In the genomic region with DNA sequence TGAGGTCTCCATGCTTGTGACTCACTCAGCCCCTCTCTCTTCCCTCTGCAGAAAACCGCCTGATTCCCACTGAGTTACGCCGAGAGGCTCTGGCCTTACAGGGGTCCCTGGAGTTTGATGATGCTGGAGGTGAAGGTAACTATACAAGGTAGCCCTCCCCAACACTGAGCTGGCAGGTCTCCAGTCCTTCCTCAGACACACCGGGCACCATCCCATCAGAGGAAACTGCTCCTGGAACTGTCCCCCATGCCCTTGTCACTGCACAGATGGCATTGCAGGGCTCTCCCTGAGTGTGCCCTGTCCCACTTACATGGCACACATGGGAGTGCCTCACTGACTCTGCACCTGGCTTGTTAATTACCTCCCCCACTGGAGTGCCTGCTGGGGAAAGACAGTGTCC, we compare ENCODE assay signal across 1 cellular context.
TF ChIP-seq lines count a peak whose summit lies in the region.

No MANE protein-coding gene starts in this region.

TF ChIP-seq in HepG2, 621 proteins besides CTCF, POLR2A, EP300 and RAD21:
- TF ChIP-seq, protein P1, sequence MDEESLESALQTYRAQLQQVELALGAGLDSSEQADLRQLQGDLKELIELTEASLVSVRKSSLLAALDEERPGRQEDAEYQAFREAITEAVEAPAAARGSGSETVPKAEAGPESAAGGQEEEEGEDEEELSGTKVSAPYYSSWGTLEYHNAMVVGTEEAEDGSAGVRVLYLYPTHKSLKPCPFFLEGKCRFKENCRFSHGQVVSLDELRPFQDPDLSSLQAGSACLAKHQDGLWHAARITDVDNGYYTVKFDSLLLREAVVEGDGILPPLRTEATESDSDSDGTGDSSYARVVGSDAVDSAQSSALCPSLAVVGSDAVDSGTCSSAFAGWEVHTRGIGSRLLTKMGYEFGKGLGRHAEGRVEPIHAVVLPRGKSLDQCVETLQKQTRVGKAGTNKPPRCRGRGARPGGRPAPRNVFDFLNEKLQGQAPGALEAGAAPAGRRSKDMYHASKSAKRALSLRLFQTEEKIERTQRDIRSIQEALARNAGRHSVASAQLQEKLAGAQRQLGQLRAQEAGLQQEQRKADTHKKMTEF (CRISPR knock-in tag; IDR thresholded peaks at IDR 0.05) = no peak
- no peak for TF ChIP-seq KMT2A (CRISPR knock-in tag; IDR thresholded peaks at IDR 0.05)
- no peak for TF ChIP-seq ZNF317 (CRISPR knock-in tag; IDR thresholded peaks at IDR 0.05)
- TF ChIP-seq, protein P2, sequence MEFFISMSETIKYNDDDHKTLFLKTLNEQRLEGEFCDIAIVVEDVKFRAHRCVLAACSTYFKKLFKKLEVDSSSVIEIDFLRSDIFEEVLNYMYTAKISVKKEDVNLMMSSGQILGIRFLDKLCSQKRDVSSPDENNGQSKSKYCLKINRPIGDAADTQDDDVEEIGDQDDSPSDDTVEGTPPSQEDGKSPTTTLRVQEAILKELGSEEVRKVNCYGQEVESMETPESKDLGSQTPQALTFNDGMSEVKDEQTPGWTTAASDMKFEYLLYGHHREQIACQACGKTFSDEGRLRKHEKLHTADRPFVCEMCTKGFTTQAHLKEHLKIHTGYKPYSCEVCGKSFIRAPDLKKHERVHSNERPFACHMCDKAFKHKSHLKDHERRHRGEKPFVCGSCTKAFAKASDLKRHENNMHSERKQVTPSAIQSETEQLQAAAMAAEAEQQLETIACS (CRISPR knock-in tag; IDR thresholded peaks at IDR 0.05) = no peak
- no peak for TF ChIP-seq DR1 (CRISPR knock-in tag; IDR thresholded peaks at IDR 0.05)
- TF ChIP-seq PCBP2 (optimal IDR thresholded peaks at IDR 0.05; ENCODE audit: low read depth, low read length, poor library complexity, severe bottlenecking) = no peak
- TF ChIP-seq ATF1 (CRISPR knock-in tag; IDR thresholded peaks at IDR 0.05) = no peak
- no peak for TF ChIP-seq GTF2F1 (IDR thresholded peaks at IDR 0.05; ENCODE audit: low read length)
- TF ChIP-seq GABPB1 (CRISPR knock-in tag; IDR thresholded peaks at IDR 0.05) = no peak
- TF ChIP-seq YEATS2 (CRISPR knock-in tag; IDR thresholded peaks at IDR 0.05; ENCODE audit: borderline replicate concordance) = no peak
- TF ChIP-seq, protein P3, sequence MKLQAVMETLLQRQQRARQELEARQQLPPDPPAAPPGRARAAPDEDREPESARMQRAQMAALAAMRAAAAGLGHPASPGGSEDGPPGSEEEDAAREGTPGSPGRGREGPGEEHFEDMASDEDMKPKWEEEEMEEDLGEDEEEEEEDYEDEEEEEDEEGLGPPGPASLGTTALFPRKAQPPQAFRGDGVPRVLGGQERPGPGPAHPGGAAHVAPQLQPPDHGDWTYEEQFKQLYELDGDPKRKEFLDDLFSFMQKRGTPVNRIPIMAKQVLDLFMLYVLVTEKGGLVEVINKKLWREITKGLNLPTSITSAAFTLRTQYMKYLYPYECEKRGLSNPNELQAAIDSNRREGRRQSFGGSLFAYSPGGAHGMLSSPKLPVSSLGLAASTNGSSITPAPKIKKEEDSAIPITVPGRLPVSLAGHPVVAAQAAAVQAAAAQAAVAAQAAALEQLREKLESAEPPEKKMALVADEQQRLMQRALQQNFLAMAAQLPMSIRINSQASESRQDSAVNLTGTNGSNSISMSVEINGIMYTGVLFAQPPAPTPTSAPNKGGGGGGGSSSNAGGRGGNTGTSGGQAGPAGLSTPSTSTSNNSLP (IDR thresholded peaks at IDR 0.05; ENCODE audit: low read depth, low read length) = no peak
- no peak for TF ChIP-seq KDM4B (CRISPR knock-in tag; IDR thresholded peaks at IDR 0.05)
- TF ChIP-seq ZNF138 (CRISPR knock-in tag; IDR thresholded peaks at IDR 0.05; ENCODE audit: low read depth) = no peak
- no peak for TF ChIP-seq FOXP1 (IDR thresholded peaks at IDR 0.05)
- TF ChIP-seq FOXP1 (CRISPR knock-in tag; IDR thresholded peaks at IDR 0.05) = no peak
- no peak for TF ChIP-seq GABPA (IDR thresholded peaks at IDR 0.05; ENCODE audit: low read depth, low read length)
- TF ChIP-seq GABPA (CRISPR knock-in tag; IDR thresholded peaks at IDR 0.05; ENCODE audit: low read depth) = no peak
